Comparison of ENCODE assay signal across 23 cellular contexts in the genomic region with DNA sequence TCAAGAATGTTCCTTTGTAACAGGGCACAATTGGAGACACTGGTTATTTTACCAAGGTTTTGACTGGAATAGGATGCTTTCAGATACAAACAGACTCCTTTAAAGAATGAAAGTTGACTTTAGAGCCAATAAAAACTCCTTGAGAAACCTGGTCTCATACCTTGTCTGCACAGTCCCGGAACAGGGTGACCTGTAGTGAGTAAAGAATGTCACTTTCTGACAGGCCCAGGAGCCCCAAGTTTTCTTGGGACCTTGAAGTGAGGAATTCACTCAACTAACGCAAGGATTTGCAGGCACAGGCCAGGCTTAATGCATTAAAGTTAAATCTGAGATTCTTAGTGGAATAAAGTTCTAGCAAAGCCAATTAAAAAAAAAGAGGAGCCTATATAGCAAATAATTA.
"Had no signal": no experiment of that assay in that cellular context is flagged by ENCODE, and none has a peak within 500 bp of the region (broad histone marks: within the 10 kb centered on the region; RNA-seq: fewer than 3 reads in every experiment).

No MANE protein-coding gene starts in this region.

- H3K9me3 ChIP-seq: SJSA1 had no signal

- H3K4me3 ChIP-seq: MG63, SJSA1, SK-N-MC had no signal

- H3K27ac ChIP-seq: SJSA1, SK-N-MC had no signal

- DNase-seq: IMR-90, Karpas-422, KG1, MG63, NCI-H1092, NCI-H1105 treated with DMSO at 0.1 percent for 48 hours, NCI-H1417 treated with DMSO at 0.1 percent for 48 hours, NCI-H146, NCI-H1694 treated with DMSO at 0.1 percent for 48 hours, NCI-H1930, NCI-H2081, NCI-H2107, NCI-H226, NCI-H446, NCI-H510A, NCI-H524 treated with DMSO at 0.1 percent for 48 hours, NCI-H69, NCI-H774, SIG-M5 had no signal

- H3K4me1 ChIP-seq: SJSA1 had no signal

- H3K27me3 ChIP-seq: MG63, SJSA1 had no signal

- ATAC-seq: HepG2, Right ventricle myocardium inferior had no signal
